1 cellular context compared by ENCODE assay signal in the genomic region with DNA sequence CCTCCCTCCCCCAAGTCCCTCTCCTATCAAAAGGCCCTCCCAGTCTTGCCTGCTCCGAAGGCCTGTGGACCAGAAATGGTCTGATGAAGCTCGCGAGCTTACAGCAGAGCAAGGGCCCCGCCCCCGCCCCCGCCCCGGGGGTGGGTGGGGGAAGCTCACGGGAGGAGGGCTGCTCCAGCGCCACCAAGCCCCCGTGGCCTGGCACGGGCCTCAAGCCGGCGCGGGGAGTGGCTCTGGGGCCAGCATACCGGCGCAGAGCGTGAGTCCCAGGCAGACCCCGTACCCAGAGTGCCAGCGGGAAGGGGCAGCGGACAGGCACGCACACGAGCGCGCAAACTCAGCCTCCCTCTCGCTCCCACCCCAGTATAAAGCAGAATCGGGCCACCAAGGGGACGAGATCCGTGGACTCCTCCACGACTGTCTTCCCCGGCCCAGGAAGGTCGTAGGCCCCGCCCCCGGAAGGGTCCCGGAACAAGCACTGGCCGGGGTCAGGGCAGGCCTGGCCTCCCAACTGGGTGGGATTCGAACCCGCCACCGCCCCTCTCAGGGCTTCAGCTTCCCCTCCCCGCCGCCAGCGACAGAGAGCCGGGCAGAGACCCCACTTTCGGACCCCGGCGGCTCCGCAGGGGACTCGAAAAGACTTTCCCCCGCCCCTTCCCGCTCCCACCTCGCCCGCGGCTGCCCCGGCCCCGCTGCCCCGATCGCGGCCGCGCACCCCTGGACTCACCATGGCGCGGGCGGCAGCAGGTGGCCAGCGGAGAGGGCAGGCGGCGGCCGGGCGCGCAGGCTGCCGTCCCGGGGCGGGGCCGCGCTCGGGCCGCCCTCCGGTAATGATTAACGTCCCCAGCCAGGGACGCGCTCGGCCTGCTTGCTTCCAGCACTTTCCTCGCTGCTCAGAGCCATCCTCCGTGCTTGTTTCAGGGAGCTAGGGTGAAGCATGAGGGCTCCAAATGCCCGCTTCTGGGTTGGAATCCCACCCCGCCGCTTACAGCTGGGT.
TF ChIP-seq lines count a peak whose summit lies in the region.

PCBD1 (minus strand) TSS at position 762 of the 997 bp plus-strand sequence; CDS start at position 730, 32 bp downstream.

TF ChIP-seq in HEK293, 187 proteins besides CTCF, POLR2A, EP300 and RAD21 (continued from another document and continues in another):
- TF ChIP-seq REPIN1 (tag by site-specific recombination; IDR thresholded peaks at IDR 0.05; ENCODE audit: low read depth) (no peak), ZNF274 (IDR thresholded peaks at IDR 0.05; ENCODE audit: low read length) (no peak), ZNF274 (tag by site-specific recombination; IDR thresholded peaks at IDR 0.05; ENCODE audit: borderline replicate concordance) (no peak), ZEB2 (tag by site-specific recombination; IDR thresholded peaks at IDR 0.05) (peak; percentile 73), BCL6B (tag by site-specific recombination; IDR thresholded peaks at IDR 0.05) (no peak), TCF7L2 (IDR thresholded peaks at IDR 0.05; ENCODE audit: borderline replicate concordance, low read depth, low read length) (no peak), ZNF558 (tag by site-specific recombination; IDR thresholded peaks at IDR 0.05) (no peak), ZNF610 (tag by site-specific recombination; IDR thresholded peaks at IDR 0.05; ENCODE audit: borderline replicate concordance) (no peak), ZNF658 (tag by site-specific recombination; IDR thresholded peaks at IDR 0.05) (no peak), ZNF433 (tag by site-specific recombination; IDR thresholded peaks at IDR 0.05; ENCODE audit: low read depth) (no peak), GFI1B (tag by site-specific recombination; IDR thresholded peaks at IDR 0.05) (no peak), ZNF184 (tag by site-specific recombination; IDR thresholded peaks at IDR 0.05) (no peak), PRDM10 (tag by site-specific recombination; IDR thresholded peaks at IDR 0.05) (peak; percentile 86), ZNF391 (tag by site-specific recombination; IDR thresholded peaks at IDR 0.05; ENCODE audit: borderline replicate concordance, low read depth) (0 out of 2 replicates have a peak, but pooled peaks have one; percentile 74), ZFP41 (tag by site-specific recombination; IDR thresholded peaks at IDR 0.05; ENCODE audit: borderline replicate concordance) (no peak), ZNF529 (tag by site-specific recombination; IDR thresholded peaks at IDR 0.05; ENCODE audit: insufficient replicate concordance) (no peak), ZNF292 (tag by site-specific recombination; IDR thresholded peaks at IDR 0.05; ENCODE audit: borderline replicate concordance, low read depth) (no peak), ZNF239 (tag by site-specific recombination; IDR thresholded peaks at IDR 0.05) (no peak), ZNF629 (tag by site-specific recombination; IDR thresholded peaks at IDR 0.05) (peak; percentile 45), ZNF837 (tag by site-specific recombination; IDR thresholded peaks at IDR 0.05) (no peak), ZNF138 (tag by site-specific recombination; IDR thresholded peaks at IDR 0.05; ENCODE audit: borderline replicate concordance) (no peak), ZNF341 (tag by site-specific recombination; IDR thresholded peaks at IDR 0.05; ENCODE audit: low read depth) (peak; percentile 39; the same call in 1 of the 2 replicates), ZNF768 (tag by site-specific recombination; IDR thresholded peaks at IDR 0.05) (no peak), ZNF2 (tag by site-specific recombination; IDR thresholded peaks at IDR 0.05) (0 out of 2 replicates have a peak, but pooled peaks have one; percentile 51), GLI4 (tag by site-specific recombination; IDR thresholded peaks at IDR 0.05) (no peak), FEZF1 (tag by site-specific recombination; IDR thresholded peaks at IDR 0.05) (no peak), ZNF311 (tag by site-specific recombination; IDR thresholded peaks at IDR 0.05; ENCODE audit: borderline replicate concordance) (no peak), ZNF776 (tag by site-specific recombination; IDR thresholded peaks at IDR 0.05; ENCODE audit: borderline replicate concordance) (no peak), ZNF830 (tag by site-specific recombination; IDR thresholded peaks at IDR 0.05; ENCODE audit: low read depth) (no peak), ZNF302 (tag by site-specific recombination; IDR thresholded peaks at IDR 0.05; ENCODE audit: low read depth) (no peak), ZNF426 (tag by site-specific recombination; IDR thresholded peaks at IDR 0.05) (no peak), ZNF623 (tag by site-specific recombination; IDR thresholded peaks at IDR 0.05) (no peak), ZFHX2 (tag by site-specific recombination; conservative IDR thresholded peaks at IDR 0.05) (peak; percentile 81), ZNF76 (tag by site-specific recombination; IDR thresholded peaks at IDR 0.05; ENCODE audit: borderline replicate concordance, low read depth) (peak; percentile 51), ZNF175 (tag by site-specific recombination; IDR thresholded peaks at IDR 0.05) (no peak), PRDM6 (tag by site-specific recombination; IDR thresholded peaks at IDR 0.05) (no peak), ZNF24 (tag by site-specific recombination; IDR thresholded peaks at IDR 0.05) (peak; percentile 63; the same call in 1 of the 2 replicates), KLF7 (tag by site-specific recombination; IDR thresholded peaks at IDR 0.05; ENCODE audit: borderline replicate concordance) (peak; percentile 65; the same call in 1 of the 2 replicates), ZNF785 (tag by site-specific recombination; IDR thresholded peaks at IDR 0.05) (no peak), ZNF19 (tag by site-specific recombination; IDR thresholded peaks at IDR 0.05; ENCODE audit: low read depth) (no peak), ZFP69B (tag by site-specific recombination; IDR thresholded peaks at IDR 0.05) (peak; percentile 73), ZNF555 (tag by site-specific recombination; conservative IDR thresholded peaks at IDR 0.05) (no peak), ZNF791 (tag by site-specific recombination; IDR thresholded peaks at IDR 0.05) (no peak), WT1 (tag by site-specific recombination; IDR thresholded peaks at IDR 0.05) (peak; percentile 37; the same call in 1 of the 2 replicates)
- TF ChIP-seq, protein P1, sequence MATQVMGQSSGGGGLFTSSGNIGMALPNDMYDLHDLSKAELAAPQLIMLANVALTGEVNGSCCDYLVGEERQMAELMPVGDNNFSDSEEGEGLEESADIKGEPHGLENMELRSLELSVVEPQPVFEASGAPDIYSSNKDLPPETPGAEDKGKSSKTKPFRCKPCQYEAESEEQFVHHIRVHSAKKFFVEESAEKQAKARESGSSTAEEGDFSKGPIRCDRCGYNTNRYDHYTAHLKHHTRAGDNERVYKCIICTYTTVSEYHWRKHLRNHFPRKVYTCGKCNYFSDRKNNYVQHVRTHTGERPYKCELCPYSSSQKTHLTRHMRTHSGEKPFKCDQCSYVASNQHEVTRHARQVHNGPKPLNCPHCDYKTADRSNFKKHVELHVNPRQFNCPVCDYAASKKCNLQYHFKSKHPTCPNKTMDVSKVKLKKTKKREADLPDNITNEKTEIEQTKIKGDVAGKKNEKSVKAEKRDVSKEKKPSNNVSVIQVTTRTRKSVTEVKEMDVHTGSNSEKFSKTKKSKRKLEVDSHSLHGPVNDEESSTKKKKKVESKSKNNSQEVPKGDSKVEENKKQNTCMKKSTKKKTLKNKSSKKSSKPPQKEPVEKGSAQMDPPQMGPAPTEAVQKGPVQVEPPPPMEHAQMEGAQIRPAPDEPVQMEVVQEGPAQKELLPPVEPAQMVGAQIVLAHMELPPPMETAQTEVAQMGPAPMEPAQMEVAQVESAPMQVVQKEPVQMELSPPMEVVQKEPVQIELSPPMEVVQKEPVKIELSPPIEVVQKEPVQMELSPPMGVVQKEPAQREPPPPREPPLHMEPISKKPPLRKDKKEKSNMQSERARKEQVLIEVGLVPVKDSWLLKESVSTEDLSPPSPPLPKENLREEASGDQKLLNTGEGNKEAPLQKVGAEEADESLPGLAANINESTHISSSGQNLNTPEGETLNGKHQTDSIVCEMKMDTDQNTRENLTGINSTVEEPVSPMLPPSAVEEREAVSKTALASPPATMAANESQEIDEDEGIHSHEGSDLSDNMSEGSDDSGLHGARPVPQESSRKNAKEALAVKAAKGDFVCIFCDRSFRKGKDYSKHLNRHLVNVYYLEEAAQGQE (tag by site-specific recombination; IDR thresholded peaks at IDR 0.05), result no peak
- TF ChIP-seq, protein P2, sequence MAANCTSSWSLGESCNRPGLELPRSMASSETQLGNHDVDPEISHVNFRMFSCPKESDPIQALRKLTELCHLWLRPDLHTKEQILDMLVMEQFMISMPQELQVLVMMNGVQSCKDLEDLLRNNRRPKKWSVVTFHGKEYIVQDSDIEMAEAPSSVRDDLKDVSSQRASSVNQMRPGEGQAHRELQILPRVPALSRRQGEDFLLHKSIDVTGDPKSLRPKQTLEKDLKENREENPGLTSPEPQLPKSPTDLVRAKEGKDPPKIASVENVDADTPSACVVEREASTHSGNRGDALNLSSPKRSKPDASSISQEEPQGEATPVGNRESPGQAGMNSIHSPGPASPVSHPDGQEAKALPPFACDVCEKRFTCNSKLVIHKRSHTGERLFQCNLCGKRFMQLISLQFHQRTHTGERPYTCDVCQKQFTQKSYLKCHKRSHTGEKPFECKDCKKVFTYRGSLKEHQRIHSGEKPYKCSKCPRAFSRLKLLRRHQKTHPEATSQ (tag by site-specific recombination; IDR thresholded peaks at IDR 0.05), result peak; percentile 66; the same call in 1 of the 2 replicates
- TF ChIP-seq, protein P3, sequence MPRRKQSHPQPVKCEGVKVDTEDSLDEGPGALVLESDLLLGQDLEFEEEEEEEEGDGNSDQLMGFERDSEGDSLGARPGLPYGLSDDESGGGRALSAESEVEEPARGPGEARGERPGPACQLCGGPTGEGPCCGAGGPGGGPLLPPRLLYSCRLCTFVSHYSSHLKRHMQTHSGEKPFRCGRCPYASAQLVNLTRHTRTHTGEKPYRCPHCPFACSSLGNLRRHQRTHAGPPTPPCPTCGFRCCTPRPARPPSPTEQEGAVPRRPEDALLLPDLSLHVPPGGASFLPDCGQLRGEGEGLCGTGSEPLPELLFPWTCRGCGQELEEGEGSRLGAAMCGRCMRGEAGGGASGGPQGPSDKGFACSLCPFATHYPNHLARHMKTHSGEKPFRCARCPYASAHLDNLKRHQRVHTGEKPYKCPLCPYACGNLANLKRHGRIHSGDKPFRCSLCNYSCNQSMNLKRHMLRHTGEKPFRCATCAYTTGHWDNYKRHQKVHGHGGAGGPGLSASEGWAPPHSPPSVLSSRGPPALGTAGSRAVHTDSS (tag by site-specific recombination; IDR thresholded peaks at IDR 0.05), result no peak
